25 cellular contexts compared by ENCODE assay signal in genomic region chr14:104684449-104684821, GRCh38.
"Had no signal": no experiment of that assay in that cellular context is flagged by ENCODE, and none has a peak within 500 bp of the region (broad histone marks: within the 10 kb centered on the region; RNA-seq: fewer than 3 reads in every experiment).

No MANE protein-coding gene starts in this region.

- H3K36me3 ChIP-seq: breast epithelium, colonic mucosa, esophagus muscularis mucosa, gastrocnemius medialis, left ventricle myocardium inferior, right lobe of liver, stomach, upper lobe of left lung had no signal

- H3K4me3 Mint-ChIP-seq: activated B cell treated with CpG ODN at 0.5 μM for 24 hours; activated naive CD8-positive, alpha-beta T cell treated with anti-CD3 and anti-CD28 coated beads for 36 hours; activated T-cell treated with anti-CD3 and anti-CD28 coated beads, Interleukin-2, amount 50 U/mL, for 4 hours; effector memory CD8-positive, alpha-beta T cell; stimulated activated effector memory CD8-positive, alpha-beta T cell treated with anti-CD3 and anti-CD28 coated beads, Interleukin-12 subunit alpha, Interleukin-12 subunit beta, amount 100 ng/mL, for 72 hours had no signal

- H3K4me3 ChIP-seq: breast epithelium, colonic mucosa, dorsolateral prefrontal cortex, esophagus muscularis mucosa, gastrocnemius medialis, left ventricle myocardium inferior, right lobe of liver, skin epidermis, stomach, testis, upper lobe of left lung had no signal

- H3K27ac Mint-ChIP-seq: activated B cell treated with CpG ODN at 0.5 μM for 24 hours; activated naive CD8-positive, alpha-beta T cell treated with anti-CD3 and anti-CD28 coated beads for 36 hours; natural killer cell; stimulated activated effector memory CD8-positive, alpha-beta T cell treated with anti-CD3 and anti-CD28 coated beads, Interleukin-12 subunit alpha, Interleukin-12 subunit beta, amount 100 ng/mL, for 72 hours had no signal

- H3K27me3 ChIP-seq: breast epithelium, colonic mucosa, dorsolateral prefrontal cortex, gastrocnemius medialis, right lobe of liver, stomach, testis, upper lobe of left lung had no signal

- H3K9me3 Mint-ChIP-seq: activated B cell treated with CpG ODN at 0.5 μM for 24 hours; activated naive CD8-positive, alpha-beta T cell treated with anti-CD3 and anti-CD28 coated beads for 36 hours; activated T-cell treated with anti-CD3 and anti-CD28 coated beads, Interleukin-2, amount 50 U/mL, for 4 hours; effector memory CD8-positive, alpha-beta T cell; natural killer cell; stimulated activated effector memory CD8-positive, alpha-beta T cell treated with anti-CD3 and anti-CD28 coated beads, Interleukin-12 subunit alpha, Interleukin-12 subunit beta, amount 100 ng/mL, for 72 hours had no signal

- H3K36me3 Mint-ChIP-seq: activated naive CD8-positive, alpha-beta T cell treated with anti-CD3 and anti-CD28 coated beads for 36 hours; natural killer cell; stimulated activated effector memory CD8-positive, alpha-beta T cell treated with anti-CD3 and anti-CD28 coated beads, Interleukin-12 subunit alpha, Interleukin-12 subunit beta, amount 100 ng/mL, for 72 hours had no signal

- DNase-seq: activated B cell treated with CpG ODN at 0.5 μM for 24 hours; activated CD4-positive, alpha-beta T cell treated with anti-CD3 and anti-CD28 coated beads for 4 hours; activated CD4-positive, alpha-beta T cell treated with anti-CD3 and anti-CD28 coated beads, Interleukin-2, amount 50 U/mL, for 48 hours; activated CD8-positive, alpha-beta memory T cell treated with anti-CD3 and anti-CD28 coated beads, Interleukin-2, amount 50 U/mL, for 48 hours; activated naive CD4-positive, alpha-beta T cell treated with Interleukin-2 at 50 U/mL for 16 hours; activated naive CD8-positive, alpha-beta T cell treated with anti-CD3 and anti-CD28 coated beads for 36 hours; activated T-cell treated with anti-CD3 and anti-CD28 coated beads, Interleukin-2, amount 50 U/mL, for 4 hours; colonic mucosa; dorsolateral prefrontal cortex; effector memory CD8-positive, alpha-beta T cell; gastrocnemius medialis; hippocampal formation; left ventricle myocardium inferior; midbrain; natural killer cell; nucleus accumbens; stimulated activated CD4-positive, alpha-beta T cell treated with anti-CD3 and anti-CD28 coated beads, Interleukin-1b, Interleukin-23, amount 100 ng/mL, for 48 hours; stomach; testis had no signal

- H3K27me3 Mint-ChIP-seq: activated B cell treated with CpG ODN at 0.5 μM for 24 hours; activated naive CD8-positive, alpha-beta T cell treated with anti-CD3 and anti-CD28 coated beads for 36 hours had no signal
